Comparison of ENCODE assay signal across 19 cellular contexts in the genomic region with DNA sequence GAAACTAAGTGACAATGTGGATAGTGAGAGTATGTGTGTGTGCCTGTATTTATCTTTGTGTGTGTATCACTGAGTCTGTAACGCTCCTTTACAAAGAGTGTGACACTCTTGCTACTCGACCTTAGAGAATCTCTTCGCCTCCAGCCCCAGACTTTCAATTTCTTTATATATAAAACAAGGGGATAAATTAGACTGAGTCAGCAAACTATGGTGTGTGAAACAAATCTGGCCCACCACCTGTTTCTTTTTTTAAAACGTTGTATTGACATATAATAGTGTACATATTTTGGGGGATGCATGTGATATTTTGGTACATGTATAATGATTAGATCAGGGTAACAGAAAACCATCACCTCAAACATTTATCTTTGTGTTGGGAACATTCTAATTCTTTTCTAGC.
"Had no signal": no experiment of that assay in that cellular context is flagged by ENCODE, and none has a peak within 500 bp of the region (broad histone marks: within the 10 kb centered on the region; RNA-seq: fewer than 3 reads in every experiment).

No MANE protein-coding gene starts in this region.

- H3K9me3 Mint-ChIP-seq: IgD-negative memory B cell had no signal

- H3K4me3 ChIP-seq: SJSA1, SK-N-MC had no signal

- H3K4me3 Mint-ChIP-seq: IgD-negative memory B cell had no signal

- H3K36me3 ChIP-seq: SJSA1 had no signal

- H3K9me3 ChIP-seq: SJSA1 had no signal

- DNase-seq: KBM-7, MV-4-11, NCI-H1048, NCI-H1105, NCI-H1417, NCI-H1436 treated with DMSO at 0.1 percent for 48 hours, NCI-H1694, NCI-H187 treated with DMSO at 0.1 percent for 48 hours, NCI-H2029 treated with DMSO at 0.1 percent for 48 hours, NCI-H2171 treated with DMSO at 0.1 percent for 48 hours, NCI-H345, NCI-H446 treated with DMSO at 0.1 percent for 48 hours, NCI-H510A treated with DMSO at 0.1 percent for 48 hours, Right ventricle myocardium superior, RPMI8226, SIG-M5 had no signal

- H3K27me3 Mint-ChIP-seq: IgD-negative memory B cell had no signal

- H3K27me3 ChIP-seq: SJSA1 had no signal

- H3K27ac ChIP-seq: SJSA1, SK-N-MC had no signal

- H3K27ac Mint-ChIP-seq: IgD-negative memory B cell had no signal
